In genomic region chr11:111378773-111379499, GRCh38 we compare ENCODE assay signal across 8 cellular contexts. TPM values are rescaled to one million over a fixed set of nuclear protein-coding genes. Genes with fewer than 3 reads are reported as not detected.
DNase-seq lines count a peak whose midpoint lies in the region; ATAC-seq and TF ChIP-seq lines count a peak whose summit lies in the region.

POU2AF1 (minus strand) TSS chr11:111379275; CDS start chr11:111379177, 98 bp downstream.

- DNase-seq in AG09309 (ENCODE audit: low read depth) (peak; percentile 7), left cardiac atrium (peak; percentile 28), NCI-H748 (lab: John Stamatoyannopoulos, UW; ENCODE audit: unreplicated experiment) (no peak)
- peak; percentile 76 for DNase-seq in activated CD8-positive, alpha-beta memory T cell treated with anti-CD3 and anti-CD28 coated beads, Interleukin-2, amount 50 U/mL, for 4 hours
- peak; percentile 84 for DNase-seq in stimulated activated CD8-positive, alpha-beta memory T cell treated with anti-CD3 and anti-CD28 coated beads, Interleukin-4, amount 100 ng/mL, for 48 hours

- 0 out of 2 replicates have a peak within 1 kb of the TSS, but pooled peaks have one; percentile 0 for H3K4me3 ChIP-seq in AG09309 (ENCODE audit: control insufficient read depth, low read depth, low read length)

- TF ChIP-seq CTCF in AG09309 (IDR thresholded peaks at IDR 0.05; ENCODE audit: control insufficient read depth, insufficient read depth, low read depth, low read length, missing control alignments): no peak

- intact Hi-C loops in left cardiac atrium (cut with DNase I): no loop called here

- ATAC-seq in GM19351 (IDR thresholded peaks at IDR 0.05; ENCODE audit: unreplicated experiment): peak; percentile 71
- peak; percentile 50 for ATAC-seq in HG03457 (IDR thresholded peaks at IDR 0.05; ENCODE audit: unreplicated experiment)
- ATAC-seq in left cardiac atrium: peak; percentile 40 to 47
- no peak for ATAC-seq in GM18870 (IDR thresholded peaks at IDR 0.05; ENCODE audit: unreplicated experiment)

RNA-seq across cellular contexts. Expression of gene POU2AF1, which starts in this region (rescaled TPM):
- total RNA-seq in left cardiac atrium: under 1 TPM; 0.10 to 0.21 TPM

Comparison
In these comparisons a context has a peak if more than half of its experiments do, and no peak if none do; other contexts are left out.
1. Peak in DNase-seq and ATAC-seq in left cardiac atrium; RNA of the gene not detected or under 1 TPM.